ENCODE assay signal across 8 cellular contexts in the genomic region with DNA sequence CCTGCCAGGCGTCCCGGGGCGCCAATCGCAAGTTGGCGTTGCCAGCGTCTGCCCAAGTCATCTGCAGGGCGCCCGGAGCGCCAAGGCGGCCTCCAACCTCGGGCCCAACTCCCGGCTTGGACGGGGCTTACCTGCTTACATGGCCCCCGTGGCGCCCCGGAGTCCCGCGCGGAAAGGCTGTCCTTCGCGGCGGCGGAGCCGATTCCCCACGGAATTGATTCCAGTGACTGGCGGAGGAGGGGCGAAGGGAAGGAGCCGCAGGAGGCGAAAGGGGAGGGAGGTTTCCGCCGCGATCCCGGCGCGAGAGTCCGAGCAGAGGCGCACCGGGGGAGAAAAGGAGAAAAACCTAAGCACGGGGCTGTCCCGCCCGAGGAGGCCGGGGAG. TPM values are rescaled to one million over a fixed set of nuclear protein-coding genes. Genes with fewer than 3 reads are reported as not detected.
DNase-seq lines count a peak whose midpoint lies in the region; ATAC-seq and TF ChIP-seq lines count a peak whose summit lies in the region.

No MANE protein-coding gene starts in this region.

- peak overlapping the region; percentile 97 for H3K27ac Mint-ChIP-seq in Caco-2 (ENCODE audit: unreplicated experiment)
- no peak overlapping the region for H3K27ac Mint-ChIP-seq in stimulated activated memory B cell treated with anti-CD40 and anti-IgM and Interleukin-4, amounts not matched to agents 10 μg/mL and 1 μg/mL and 100 μg/mL, for 72 hours

- POLR2A ChIA-PET in Caco-2 (lab: Charles Lee), result interaction anchor here (0.5 to 2.3 kb wide), 15 partner anchors 12 to 1943 kb away, joined by 3 to 19 read pairs (median 6); partner anchors contain the start of gene ATF3

- H3K9me3 ChIP-seq in Caco-2 (no peaks in the 10 kb centered on the region), adipocyte (ENCODE audit: control insufficient read depth, low read length) (no peaks in the 10 kb centered on the region), iPS-18a (ENCODE audit: control insufficient read depth, low read depth, low read length) (no peaks in the 10 kb centered on the region)

- peaks cover 58% of the 10 kb centered on the region for H3K36me3 Mint-ChIP-seq in Caco-2 (ENCODE audit: insufficient read depth, unreplicated experiment)
- H3K36me3 Mint-ChIP-seq in stimulated activated memory B cell treated with anti-CD40 and anti-IgM and Interleukin-4, amounts not matched to agents 10 μg/mL and 1 μg/mL and 100 μg/mL, for 72 hours, result no peaks in the 10 kb centered on the region

- H3K4me3 Mint-ChIP-seq in Caco-2 (ENCODE audit: unreplicated experiment), result peak overlapping the region; percentile 81
- H3K4me3 Mint-ChIP-seq in stimulated activated memory B cell treated with anti-CD40 and anti-IgM and Interleukin-4, amounts not matched to agents 10 μg/mL and 1 μg/mL and 100 μg/mL, for 72 hours, result peak overlapping the region; percentile 57

- H3K4me1 Mint-ChIP-seq in Caco-2 (ENCODE audit: low read depth, unreplicated experiment), result peaks cover 34% of the 10 kb centered on the region
- no peaks in the 10 kb centered on the region for H3K4me1 Mint-ChIP-seq in stimulated activated memory B cell treated with anti-CD40 and anti-IgM and Interleukin-4, amounts not matched to agents 10 μg/mL and 1 μg/mL and 100 μg/mL, for 72 hours

- H3K27me3 Mint-ChIP-seq in Caco-2 (ENCODE audit: insufficient read depth, unreplicated experiment), result no peaks in the 10 kb centered on the region
- H3K27me3 Mint-ChIP-seq in stimulated activated memory B cell treated with anti-CD40 and anti-IgM and Interleukin-4, amounts not matched to agents 10 μg/mL and 1 μg/mL and 100 μg/mL, for 72 hours, result peaks cover 47% of the 10 kb centered on the region

- intact Hi-C loops in Caco-2 (cut with micrococcal nuclease; ENCODE audit: unreplicated experiment), result loop anchor here (1.0 to 5.0 kb wide), 6 partner anchors 34 to 269 kb away; partner anchors contain the start of gene SMYD2

- H3K36me3 ChIP-seq in Caco-2 (ENCODE audit: control insufficient read depth, insufficient read depth, low read length) (no peaks in the 10 kb centered on the region), adipocyte (ENCODE audit: control insufficient read depth, insufficient read depth, low read length, severe bottlenecking) (no peaks in the 10 kb centered on the region), iPS-18a (ENCODE audit: control insufficient read depth, low read depth, low read length) (no peaks in the 10 kb centered on the region)

- peak in 1 of 2 experiments; percentile 56 for DNase-seq in Caco-2
- peak; percentile 75 for DNase-seq in adipocyte (ENCODE audit: low read depth)
- DNase-seq in NCI-H187 (lab: John Stamatoyannopoulos, UW), result no peak
- DNase-seq in MV-4-11 (lab: John Stamatoyannopoulos, UW), result no peak

- TF ChIP-seq CTCF in Caco-2 (IDR thresholded peaks at IDR 0.05; ENCODE audit: insufficient read depth in 1 of 2, low read depth in 1 of 2, low read length in 1 of 2, severe bottlenecking in 1 of 2, unreplicated experiment in 1 of 2), result no peak

- H3K4me3 ChIP-seq in Caco-2 (ENCODE audit: low read depth, low read length) (peak overlapping the region; percentile 94), adipocyte (ENCODE audit: low read length) (peak overlapping the region; percentile 92), iPS-18a (ENCODE audit: low read length) (peak overlapping the region; percentile 88)

- H3K9ac ChIP-seq in adipocyte (ENCODE audit: low read length), result peak overlapping the region; percentile 98
- H3K9ac ChIP-seq in iPS-18a (ENCODE audit: low read length), result peak overlapping the region; percentile 98

- H3K4me1 ChIP-seq in Caco-2 (peaks cover 50% of the 10 kb centered on the region), adipocyte (ENCODE audit: control insufficient read depth, insufficient read depth, low read length) (peaks cover 44% of the 10 kb centered on the region), iPS-18a (ENCODE audit: control insufficient read depth, low read depth, low read length) (peaks cover 23% of the 10 kb centered on the region)

- CTCF ChIA-PET in Caco-2 (lab: Charles Lee), result interaction anchor here (1.1 to 2.4 kb wide), 2 partner anchors 162 to 219 kb away, joined by 4 to 11 read pairs; no protein-coding TSS in a partner anchor

- ATAC-seq in HG03354 (IDR thresholded peaks at IDR 0.05; ENCODE audit: poor library complexity, severe bottlenecking, unreplicated experiment), result peak; percentile 61
- ATAC-seq in stimulated activated memory B cell treated with anti-CD40 and anti-IgM and Interleukin-4, amounts not matched to agents 10 μg/mL and 1 μg/mL and 100 μg/mL, for 72 hours, result no peak
- ATAC-seq in GM21737 (IDR thresholded peaks at IDR 0.05; ENCODE audit: unreplicated experiment), result no peak

- H3K27me3 ChIP-seq in Caco-2 (replicated peaks; ENCODE audit: control insufficient read depth, insufficient read depth, low read length), result no peaks in the 10 kb centered on the region
- H3K27me3 ChIP-seq in adipocyte (replicated peaks; ENCODE audit: control insufficient read depth, insufficient read depth, low read length), result no peaks in the 10 kb centered on the region
- H3K27me3 ChIP-seq in iPS-18a (ENCODE audit: control insufficient read depth, insufficient read depth, low read length), result peaks cover 11% of the 10 kb centered on the region

- no peaks in the 10 kb centered on the region for H3K9me3 Mint-ChIP-seq in Caco-2 (ENCODE audit: unreplicated experiment)
- no peaks in the 10 kb centered on the region for H3K9me3 Mint-ChIP-seq in stimulated activated memory B cell treated with anti-CD40 and anti-IgM and Interleukin-4, amounts not matched to agents 10 μg/mL and 1 μg/mL and 100 μg/mL, for 72 hours

- H3K27ac ChIP-seq in iPS-18a (ENCODE audit: low read length), result peak overlapping the region; percentile 52

- BruUV-seq in Caco-2 (replicated peaks; lab: Mats Ljungman, UMichigan), result no TSS peak

RNA-seq across cellular contexts. Expression of gene PTPN14, which starts 0.4 kb away (rescaled TPM):
- 103 and 108 TPM in 2 replicates for total RNA-seq in Caco-2 (2022)

RNA-seq across cellular contexts. Expression of gene CENPF, which starts 52.0 kb away (rescaled TPM):
- 130 and 145 TPM in 2 replicates for total RNA-seq in Caco-2 (2022)
